In genomic region chr22:41929158-41929896, GRCh38 we compare ENCODE assay signal across 22 cellular contexts. TPM values are rescaled to one million over a fixed set of nuclear protein-coding genes. Genes with fewer than 3 reads are reported as not detected.
DNase-seq lines count a peak whose midpoint lies in the region; ATAC-seq, FAIRE-seq and TF ChIP-seq lines count a peak whose summit lies in the region.
"Had no signal": no experiment of that assay in that cellular context is flagged by ENCODE, and none has a peak within 500 bp of the region (broad histone marks: within the 10 kb centered on the region; RNA-seq: fewer than 3 reads in every experiment).

No MANE protein-coding gene starts in this region.

- H3K79me2 ChIP-seq in GM12878 (ENCODE audit: control insufficient read depth, insufficient read depth, low read length), result peaks cover 19% of the 10 kb centered on the region

- no peak for TF ChIP-seq CTCF in CD4-positive, alpha-beta T cell (IDR thresholded peaks at IDR 0.05)
- TF ChIP-seq CTCF in GM12878 (IDR thresholded peaks at IDR 0.05 in 2 of 3, conservative IDR thresholded peaks at IDR 0.05 in 1 of 3; ENCODE audit: control insufficient read depth in 2 of 3, extremely low read depth in 1 of 3, insufficient read depth in 1 of 3, low read depth in 3 of 3, low read length in 3 of 3), result no peak

- H3K4me1 ChIP-seq in GM12878 (ENCODE audit: control insufficient read depth, insufficient read depth, low read length), result peaks cover 59% of the 10 kb centered on the region

- H3K4me2 ChIP-seq in GM12878 (ENCODE audit: control insufficient read depth, insufficient read depth), result peak overlapping the region; percentile 30

- POLR2A ChIA-PET in CD4-positive, alpha-beta T cell (lab: Charles Lee), result interaction anchor here (1.9 to 4.9 kb wide), 2 partner anchors 11 to 97 kb away, joined by 7 to 63 read pairs; partner anchors contain the start of gene SREBF2
- POLR2A ChIA-PET in GM12878 (lab: Charles Lee), result interaction anchor here (0.7 to 15.3 kb wide), 7 partner anchors 6 to 71 kb away, joined by 3 to 599 read pairs (median 6); partner anchors contain the start of genes SHISA8 and TNFRSF13C

- no peaks in the 10 kb centered on the region for H3K36me3 Mint-ChIP-seq in CD4-positive, alpha-beta T cell (ENCODE audit: low read depth)

- TF ChIP-seq EP300 in GM12878 (IDR thresholded peaks at IDR 0.05; ENCODE audit: borderline replicate concordance in 1 of 2, control insufficient read depth in 1 of 2, low read depth in 2 of 2, low read length in 2 of 2), result no peak

- 0 out of 2 replicates have a peak, but pooled peaks have one; percentile 29 for TF ChIP-seq POLR2A in GM12878 (IDR thresholded peaks at IDR 0.05; ENCODE audit: low read depth, low read length)

- H4K20me1 ChIP-seq in GM12878 (ENCODE audit: control insufficient read depth, insufficient read depth), result no peaks in the 10 kb centered on the region

- no TSS peak for BruUV-seq in GM12878 (replicated peaks; lab: Mats Ljungman, UMichigan)

- no peak for TF ChIP-seq RAD21 in GM12878 (IDR thresholded peaks at IDR 0.05; ENCODE audit: insufficient read depth, low read depth, low read length)

- CTCF ChIA-PET in CD4-positive, alpha-beta T cell (lab: Charles Lee), result interaction anchor here (0.7 kb wide), 1 partner anchor 54 kb away, joined by 3 read pairs; no protein-coding TSS in a partner anchor
- CTCF ChIA-PET in GM12878 (lab: Yijun Ruan, JAX), result interaction anchor here (1.3 to 11.0 kb wide), 2 partner anchors 8 to 10 kb away, joined by 5 to 234 read pairs; no protein-coding TSS in a partner anchor

- RAD21 ChIA-PET in GM12878 (lab: Charles Lee; ENCODE audit: unreplicated experiment), result interaction anchor here (0.8 to 11.6 kb wide), 6 partner anchors 8 to 233 kb away, joined by 4 to 408 read pairs (median 6); partner anchors contain the start of genes CENPM and SMIM45

- WGBS in GM12878 (ENCODE audit: insufficient coverage, insufficient replicate concordance, low lambda C conversion rate, missing lambda C conversion rate), result 79% methylated on average over 11 of the region's 11 CpGs

- no peak for FAIRE-seq in GM12878 (lab: Jason Lieb, UNC)
- FAIRE-seq: A204.1, D721Med had no signal

- intact Hi-C loops in CD4-positive, alpha-beta T cell (cut with DNase I, micrococcal nuclease), result no loop called here
- intact Hi-C loops in GM12878 (cut with micrococcal nuclease; ENCODE audit: unreplicated experiment), result no loop called here

- in situ Hi-C loops in GM12878 (cut with MboI) (no loop called here), ACHN (cut with HindIII; ENCODE audit: low pct_ligation_motif_present, low pct_unique_long_range_greater_than_20kb, low sequenced_read_pairs) (no loop called here)

- peaks cover 9% of the 10 kb centered on the region for H3K27me3 Mint-ChIP-seq in CD4-positive, alpha-beta T cell

- H3K4me3 Mint-ChIP-seq in CD4-positive, alpha-beta T cell, result peak overlapping the region; percentile 42
- H3K4me3 Mint-ChIP-seq: activated T-cell treated with anti-CD3 and anti-CD28 coated beads, Interleukin-2, amount 50 U/mL, for 4 hours; T-helper 2 cell treated with Interferon-gamma antibody and Interleukin-4, amounts not matched to agents 5 μg/mL and 100 μg/mL, for 36 hours had no signal

- H3K4me1 Mint-ChIP-seq in CD4-positive, alpha-beta T cell (ENCODE audit: low read depth), result peaks cover 7% of the 10 kb centered on the region

- H3K27me3 ChIP-seq in CD4-positive, alpha-beta T cell (ENCODE audit: control insufficient read depth, insufficient read depth, low read length), result no peaks in the 10 kb centered on the region
- no peaks in the 10 kb centered on the region for H3K27me3 ChIP-seq in GM12878 (replicated peaks in 1 of 2; ENCODE audit: control insufficient read depth in 2 of 2, insufficient read depth in 2 of 2, low read length in 1 of 2)

- H3K36me3 ChIP-seq in GM12878 (ENCODE audit: control insufficient read depth in 2 of 2, insufficient read depth in 2 of 2, low read length in 1 of 2), result no peaks in the 10 kb centered on the region; a peak in 2 of 4 replicates
- H3K36me3 ChIP-seq: neutrophil had no signal

- no peak overlapping the region for H3K27ac ChIP-seq in CD4-positive, alpha-beta T cell (ENCODE audit: low read depth, low read length)
- H3K27ac ChIP-seq in GM12878 (ENCODE audit: control insufficient read depth, insufficient read depth), result peak overlapping the region; percentile 83
- H3K27ac ChIP-seq: HL-60, neutrophil, RWPE1 had no signal

- H3K9ac ChIP-seq in GM12878 (ENCODE audit: control insufficient read depth, insufficient read depth, low read length), result peak overlapping the region; percentile 48; the same call in 1 of the 2 replicates

- H3K27ac Mint-ChIP-seq in CD4-positive, alpha-beta T cell, result no peak overlapping the region
- H3K27ac Mint-ChIP-seq: T-helper 2 cell treated with Interferon-gamma antibody and Interleukin-4, amounts not matched to agents 5 μg/mL and 100 μg/mL, for 36 hours had no signal

- ATAC-seq in CD4-positive, alpha-beta T cell (ENCODE audit: poor library complexity), result no peak
- ATAC-seq in GM12878 (no peak), GM18517 (IDR thresholded peaks at IDR 0.05; ENCODE audit: unreplicated experiment) (no peak)
- ATAC-seq: activated T-cell treated with anti-CD3 and anti-CD28 coated beads, Interleukin-2, amount 50 U/mL, for 4 hours had no signal

- H2AFZ ChIP-seq in GM12878 (ENCODE audit: control insufficient read depth, low read depth, low read length), result peak overlapping the region; percentile 57; the same call in 1 of the 2 replicates

- no peaks in the 10 kb centered on the region for H3K9me3 Mint-ChIP-seq in CD4-positive, alpha-beta T cell
- H3K9me3 Mint-ChIP-seq: activated T-cell treated with anti-CD3 and anti-CD28 coated beads, Interleukin-2, amount 50 U/mL, for 4 hours; T-helper 2 cell treated with Interferon-gamma antibody and Interleukin-4, amounts not matched to agents 5 μg/mL and 100 μg/mL, for 36 hours had no signal

- no peak overlapping the region for H3K4me3 ChIP-seq in GM12878

- DNase-seq in NCI-H1417 (lab: John Stamatoyannopoulos, UW), result peak in 2 of 3 experiments; percentile 18 to 52
- DNase-seq in NCI-H1417 treated with DMSO at 0.1 percent for 48 hours (lab: John Stamatoyannopoulos, UW), result no peak
- DNase-seq in CD4-positive, alpha-beta T cell, result no peak
- peak; percentile 88 for DNase-seq in NCI-H1092 treated with DMSO at 0.1 percent for 48 hours (lab: John Stamatoyannopoulos, UW)
- no peak for DNase-seq in GM12878 (ENCODE audit: low read depth, low spot score)
- DNase-seq in ACHN, result no peak
- no peak for DNase-seq in AML-193 (lab: John Stamatoyannopoulos, UW)
- DNase-seq: activated CD4-positive, alpha-beta T cell treated with anti-CD3 and anti-CD28 coated beads for 48 hours; activated T-cell treated with anti-CD3 and anti-CD28 coated beads, Interleukin-2, amount 50 U/mL, for 4 hours; Kasumi-1; mesendoderm; NCI-H446 treated with DMSO at 0.1 percent for 48 hours; stimulated activated naive CD4-positive, alpha-beta T cell treated with Interleukin-2 at 50 U/mL for 16 hours had no signal

- SMC1A ChIA-PET in GM12878 (lab: Charles Lee; ENCODE audit: uncharacterized antibody, unreplicated experiment), result interaction anchor here (1.1 to 15.4 kb wide), 3 partner anchors 10 to 231 kb away, joined by 3 to 321 read pairs (median 6); no protein-coding TSS in a partner anchor

- no peaks in the 10 kb centered on the region for H3K9me3 ChIP-seq in CD4-positive, alpha-beta T cell (ENCODE audit: control insufficient read depth, low read length)
- no peaks in the 10 kb centered on the region for H3K9me3 ChIP-seq in GM12878 (replicated peaks; ENCODE audit: control insufficient read depth, insufficient read depth, low read length)
- H3K9me3 ChIP-seq: neutrophil had no signal

RNA-seq across cellular contexts. Expression of gene TNFRSF13C, which starts 2.7 kb away (rescaled TPM):
- total RNA-seq in CD4-positive, alpha-beta T cell, result 10 to 100 TPM; 12.2 to 12.9 TPM
- 79.9 and 82.3 TPM in 2 replicates for total RNA-seq in GM12878 (2013; cell fraction: nucleolus; rRNA removed)
- 35.9 and 37.6 TPM in 2 replicates for total RNA-seq in GM12878 (2014; rRNA removed)
- total RNA-seq in GM12878 (2014; rRNA removed; fragmentation: Illumina TruSeq; extraction: Trizol), result 22.3 and 23.2 TPM in 2 replicates
- 90.1 and 91.4 TPM in 2 replicates for total RNA-seq in GM12878 (2021)
- 30.0 TPM for polyA plus RNA-seq in GM12878 (2011; ENCODE audit: low read depth)
- 9.7 and 16.4 TPM in 2 replicates for polyA plus RNA-seq in GM12878 (2011; rRNA removed)
- 18.3 and 19.9 TPM in 2 replicates for polyA plus RNA-seq in GM12878 (2011; cell fraction: cytosol; rRNA removed)
- polyA plus RNA-seq in GM12878 (2011; cell fraction: nucleus; rRNA removed), result 43.6 and 44.2 TPM in 2 replicates
- 50.9 and 59.0 TPM in 2 replicates for polyA plus RNA-seq in GM12878 (2012)
- 20.6 and 26.9 TPM in 2 replicates for polyA plus RNA-seq in GM12878 (2014; fragmentation: Illumina TruSeq; extraction: Trizol)
- polyA plus RNA-seq in GM12878 (2014; fragmentation: Nextera tagmentation; extraction: Ambion mirVana), result 1 to 10 TPM; 6.9 to 9.6 TPM
- polyA plus RNA-seq in GM12878 (2014; rRNA removed), result 42.3 and 43.0 TPM in 2 replicates
- 10 to 100 TPM; 26.6 to 30.4 TPM for polyA plus RNA-seq in GM12878 (2016; fragmentation: Nextera tagmentation; extraction: Ambion mirVana)
- 24.8 and 41.5 TPM in 2 replicates for polyA minus RNA-seq in GM12878 (2011; rRNA and poly(A)+ RNA removed)
- 20.1 and 23.4 TPM in 2 replicates for polyA minus RNA-seq in GM12878 (2011; cell fraction: cytosol; rRNA and poly(A)+ RNA removed)
- 12.0 and 20.7 TPM in 2 replicates for polyA minus RNA-seq in GM12878 (2011; cell fraction: nucleus; rRNA and poly(A)+ RNA removed)

RNA-seq across cellular contexts. Expression of gene SHISA8, which starts 14.5 kb away (rescaled TPM):
- under 1 TPM; 0.56 to 0.60 TPM for total RNA-seq in CD4-positive, alpha-beta T cell
- total RNA-seq in GM12878 (2013; cell fraction: nucleolus; rRNA removed), result 10.3 and 11.3 TPM in 2 replicates
- 3.6 and 6.8 TPM in 2 replicates for total RNA-seq in GM12878 (2014; rRNA removed)
- 0.22 and 0.28 TPM in 2 replicates for total RNA-seq in GM12878 (2014; rRNA removed; fragmentation: Illumina TruSeq; extraction: Trizol)
- 8.6 and 10.1 TPM in 2 replicates for total RNA-seq in GM12878 (2021)
- 0.26 TPM for polyA plus RNA-seq in GM12878 (2011; ENCODE audit: low read depth)
- polyA plus RNA-seq in GM12878 (2011; rRNA removed), result 0.06 and 0.08 TPM in 2 replicates
- 0.03 and 0.33 TPM in 2 replicates for polyA plus RNA-seq in GM12878 (2011; cell fraction: cytosol; rRNA removed)
- 2.4 and 3.6 TPM in 2 replicates for polyA plus RNA-seq in GM12878 (2011; cell fraction: nucleus; rRNA removed)
- 3.6 and 5.2 TPM in 2 replicates for polyA plus RNA-seq in GM12878 (2012)
- polyA plus RNA-seq in GM12878 (2014; fragmentation: Illumina TruSeq; extraction: Trizol), result 0.06 TPM in 1 of 2 replicates, not detected in the other
- polyA plus RNA-seq in GM12878 (2014; fragmentation: Nextera tagmentation; extraction: Ambion mirVana), result under 1 TPM; 0.13 to 0.40 TPM
- 5.9 and 6.5 TPM in 2 replicates for polyA plus RNA-seq in GM12878 (2014; rRNA removed)
- polyA plus RNA-seq in GM12878 (2016; fragmentation: Nextera tagmentation; extraction: Ambion mirVana), result under 1 TPM; 0.20 to 0.27 TPM
- polyA minus RNA-seq in GM12878 (2011; rRNA and poly(A)+ RNA removed), result not detected in 2 replicates
- not detected in 2 replicates for polyA minus RNA-seq in GM12878 (2011; cell fraction: cytosol; rRNA and poly(A)+ RNA removed)
- polyA minus RNA-seq in GM12878 (2011; cell fraction: nucleus; rRNA and poly(A)+ RNA removed), result 0.29 TPM in 1 of 2 replicates, not detected in the other
- total RNA-seq: chondrocyte, urinary bladder had no signal
- polyA plus RNA-seq: urinary bladder had no signal

RNA-seq across cellular contexts. Expression of gene CENPM, which starts 17.6 kb away (rescaled TPM):
- 1 to 10 TPM; 7.6 to 8.4 TPM for total RNA-seq in CD4-positive, alpha-beta T cell
- 125 and 139 TPM in 2 replicates for total RNA-seq in GM12878 (2013; cell fraction: nucleolus; rRNA removed)
- 145 and 158 TPM in 2 replicates for total RNA-seq in GM12878 (2014; rRNA removed)
- 45.3 and 53.0 TPM in 2 replicates for total RNA-seq in GM12878 (2014; rRNA removed; fragmentation: Illumina TruSeq; extraction: Trizol)
- 81.6 and 84.4 TPM in 2 replicates for total RNA-seq in GM12878 (2021)
- polyA plus RNA-seq in GM12878 (2011; ENCODE audit: low read depth), result 21.9 TPM
- polyA plus RNA-seq in GM12878 (2011; rRNA removed), result 26.6 and 67.9 TPM in 2 replicates
- 113 and 161 TPM in 2 replicates for polyA plus RNA-seq in GM12878 (2011; cell fraction: cytosol; rRNA removed)
- 245 and 256 TPM in 2 replicates for polyA plus RNA-seq in GM12878 (2011; cell fraction: nucleus; rRNA removed)
- polyA plus RNA-seq in GM12878 (2012), result 42.1 and 48.8 TPM in 2 replicates
- polyA plus RNA-seq in GM12878 (2014; fragmentation: Illumina TruSeq; extraction: Trizol), result 9.8 and 38.9 TPM in 2 replicates
- polyA plus RNA-seq in GM12878 (2014; fragmentation: Nextera tagmentation; extraction: Ambion mirVana), result 10 to 100 TPM; 36.7 to 62.3 TPM
- 126 and 148 TPM in 2 replicates for polyA plus RNA-seq in GM12878 (2014; rRNA removed)
- 100 to 1,000 TPM; 177 to 212 TPM for polyA plus RNA-seq in GM12878 (2016; fragmentation: Nextera tagmentation; extraction: Ambion mirVana)
- polyA minus RNA-seq in GM12878 (2011; rRNA and poly(A)+ RNA removed), result 70.4 and 125 TPM in 2 replicates
- polyA minus RNA-seq in GM12878 (2011; cell fraction: cytosol; rRNA and poly(A)+ RNA removed), result 28.6 and 42.6 TPM in 2 replicates
- 82.8 and 123 TPM in 2 replicates for polyA minus RNA-seq in GM12878 (2011; cell fraction: nucleus; rRNA and poly(A)+ RNA removed)

RNA-seq across cellular contexts. Expression of gene SEPTIN3, which starts 39.9 kb away (rescaled TPM):
- under 1 TPM; 0.20 to 0.22 TPM for total RNA-seq in CD4-positive, alpha-beta T cell
- total RNA-seq in GM12878 (2013; cell fraction: nucleolus; rRNA removed), result 1.1 and 1.5 TPM in 2 replicates
- 1.1 and 1.5 TPM in 2 replicates for total RNA-seq in GM12878 (2014; rRNA removed)
- 1.3 and 1.4 TPM in 2 replicates for total RNA-seq in GM12878 (2014; rRNA removed; fragmentation: Illumina TruSeq; extraction: Trizol)
- total RNA-seq in GM12878 (2021), result 1.7 and 1.9 TPM in 2 replicates
- 0.22 TPM for polyA plus RNA-seq in GM12878 (2011; ENCODE audit: low read depth)
- 0.43 and 0.52 TPM in 2 replicates for polyA plus RNA-seq in GM12878 (2011; rRNA removed)
- 0.28 and 0.31 TPM in 2 replicates for polyA plus RNA-seq in GM12878 (2011; cell fraction: cytosol; rRNA removed)
- 0.59 and 0.82 TPM in 2 replicates for polyA plus RNA-seq in GM12878 (2011; cell fraction: nucleus; rRNA removed)
- polyA plus RNA-seq in GM12878 (2012), result 0.49 and 1.3 TPM in 2 replicates
- polyA plus RNA-seq in GM12878 (2014; fragmentation: Illumina TruSeq; extraction: Trizol), result 3.1 TPM in 2 replicates
- polyA plus RNA-seq in GM12878 (2014; fragmentation: Nextera tagmentation; extraction: Ambion mirVana), result under 1 TPM; 0.39 to 0.60 TPM
- 1.5 and 1.8 TPM in 2 replicates for polyA plus RNA-seq in GM12878 (2014; rRNA removed)
- under 1 TPM; 0.05 to 0.15 TPM for polyA plus RNA-seq in GM12878 (2016; fragmentation: Nextera tagmentation; extraction: Ambion mirVana)
- polyA minus RNA-seq in GM12878 (2011; rRNA and poly(A)+ RNA removed), result 0.52 and 0.73 TPM in 2 replicates
- polyA minus RNA-seq in GM12878 (2011; cell fraction: cytosol; rRNA and poly(A)+ RNA removed), result not detected in 2 replicates
- 0.19 and 0.36 TPM in 2 replicates for polyA minus RNA-seq in GM12878 (2011; cell fraction: nucleus; rRNA and poly(A)+ RNA removed)

Comparison
In these comparisons a context has a peak if more than half of its experiments do, and no peak if none do; other contexts are left out.
1. DNase-seq: peak in NCI-H1417 (2 of 3) and NCI-H1092 treated with DMSO at 0.1 percent for 48 hours (single experiment); none in NCI-H1417 treated with DMSO at 0.1 percent for 48 hours (single experiment), CD4-positive, alpha-beta T cell (0 of 10), GM12878 (single experiment), ACHN (single experiment) and AML-193 (0 of 2).
2. RNA of gene CENPM, which starts 17.6 kb away (total RNA-seq): 45.3 to 158 TPM in GM12878; 7.6 to 8.4 TPM in CD4-positive, alpha-beta T cell; every median in the first group is over 4 times any median in the second.